Comparison of ENCODE assay signal across 23 cellular contexts in genomic region chr14:103533137-103533998, GRCh38. TPM values are rescaled to one million over a fixed set of nuclear protein-coding genes. Genes with fewer than 3 reads are reported as not detected.
DNase-seq lines count a peak whose midpoint lies in the region; ATAC-seq and TF ChIP-seq lines count a peak whose summit lies in the region.
"Had no signal": no experiment of that assay in that cellular context is flagged by ENCODE, and none has a peak within 500 bp of the region (broad histone marks: within the 10 kb centered on the region; RNA-seq: fewer than 3 reads in every experiment).

No MANE protein-coding gene starts in this region.

- H3K27me3 ChIP-seq in colonic mucosa (no peaks in the 10 kb centered on the region), muscle layer of colon (ENCODE audit: control insufficient read depth in 1 of 2, insufficient read depth in 2 of 2, low read length in 2 of 2) (no peaks in the 10 kb centered on the region), thoracic aorta (replicated peaks; ENCODE audit: insufficient read depth) (no peaks in the 10 kb centered on the region), A673 (replicated peaks; ENCODE audit: insufficient read depth, low read depth, low read length, poor library complexity) (no peaks in the 10 kb centered on the region)
- H3K27me3 ChIP-seq: BLaER1 had no signal

- CTCF ChIA-PET in A673 (lab: Charles Lee): no interaction called here

- intact Hi-C loops in colonic mucosa (cut with DNase I) (no loop called here), A673 (cut with micrococcal nuclease; ENCODE audit: unreplicated experiment) (no loop called here)

- POLR2A ChIA-PET in A673 (lab: Charles Lee; ENCODE audit: low non-redundant PET): no interaction called here

- peak overlapping the region in 1 of 2 donors; percentile 24 for H3K9ac ChIP-seq in colonic mucosa (ENCODE audit: low read depth in 2 of 2, low read length in 2 of 2)
- H3K9ac ChIP-seq in muscle layer of colon (ENCODE audit: low read length): peak overlapping the region; percentile 49
- H3K9ac ChIP-seq: BLaER1 had no signal

- H3K27ac ChIP-seq in colonic mucosa (peak overlapping the region; percentile 22), muscle layer of colon (ENCODE audit: low read depth, low read length) (peak overlapping the region; percentile 90), thoracic aorta (peak overlapping the region; percentile 65 to 73), A673 (ENCODE audit: low read depth, low read length, poor library complexity, severe bottlenecking) (no peak overlapping the region)
- H3K27ac ChIP-seq: BLaER1, PC-9 had no signal

- H3K36me3 ChIP-seq in colonic mucosa (no peaks in the 10 kb centered on the region), muscle layer of colon (ENCODE audit: insufficient read depth, low read length) (peaks cover 14% of the 10 kb centered on the region), thoracic aorta (peaks cover 3% of the 10 kb centered on the region), A673 (ENCODE audit: insufficient read depth, low read length, poor library complexity, severe bottlenecking) (peaks cover 5% of the 10 kb centered on the region)

- H3K9me3 ChIP-seq in colonic mucosa: no peaks in the 10 kb centered on the region
- H3K9me3 ChIP-seq in muscle layer of colon (ENCODE audit: low read length): no peaks in the 10 kb centered on the region
- H3K9me3 ChIP-seq in thoracic aorta: no peaks in the 10 kb centered on the region
- H3K9me3 ChIP-seq in A673 (ENCODE audit: low read depth, low read length, poor library complexity, severe bottlenecking): no peaks in the 10 kb centered on the region
- H3K9me3 ChIP-seq: BLaER1 had no signal

- TF ChIP-seq CTCF in colonic mucosa (IDR thresholded peaks at IDR 0.05) (no peak), thoracic aorta (IDR thresholded peaks at IDR 0.05) (no peak), A673 (conservative IDR thresholded peaks at IDR 0.05; ENCODE audit: low read depth, low read length) (no peak)

- H3K4me1 ChIP-seq in colonic mucosa (peaks cover 8% of the 10 kb centered on the region), muscle layer of colon (ENCODE audit: insufficient read depth, low read length) (peaks cover 77% of the 10 kb centered on the region), thoracic aorta (ENCODE audit: control insufficient read depth in 1 of 2, low read depth in 2 of 2) (peaks cover 21 to 52% of the 10 kb centered on the region in 2 donors), A673 (ENCODE audit: insufficient read depth, low read length, poor library complexity, severe bottlenecking) (peaks cover 10% of the 10 kb centered on the region)

- H3K4me3 ChIP-seq in colonic mucosa: no peak overlapping the region
- H3K4me3 ChIP-seq in muscle layer of colon (ENCODE audit: low read depth in 1 of 2, low read length in 2 of 2): peak overlapping the region; percentile 13 to 28
- peak overlapping the region; percentile 35 for H3K4me3 ChIP-seq in thoracic aorta
- no peak overlapping the region for H3K4me3 ChIP-seq in A673 (ENCODE audit: low read depth, low read length, poor library complexity, severe bottlenecking)
- H3K4me3 ChIP-seq: BLaER1, K562, PC-9 had no signal

- ATAC-seq in thoracic aorta (ENCODE audit: insufficient number of reproducible peaks, low FRiP score, low read depth): no peak
- ATAC-seq: K562 had no signal

- no TSS peak for BruUV-seq in A673 (replicated peaks; lab: Mats Ljungman, UMichigan)

- peak; percentile 5 to 15 for DNase-seq in Kasumi-1 (lab: John Stamatoyannopoulos, UW)
- DNase-seq in colonic mucosa: no peak
- DNase-seq in thoracic aorta (ENCODE audit: low spot score): no peak
- no peak for DNase-seq in kidney tubule cell (ENCODE audit: low spot score)
- DNase-seq in NCI-H82 treated with DMSO at 0.1 percent for 48 hours (lab: John Stamatoyannopoulos, UW; ENCODE audit: unreplicated experiment): no peak
- DNase-seq in A673 (ENCODE audit: low spot score): no peak
- DNase-seq: activated B cell treated with CpG ODN at 0.5 μM for 24 hours; activated naive CD4-positive, alpha-beta T cell treated with anti-CD3 and anti-CD28 coated beads, Interleukin-2, amount 50 U/mL, for 16 hours; amniotic stem cell; DMS79 treated with DMSO at 0.1 percent for 48 hours; GF-D8; glutamatergic neuron; HCEC 1CT; mammary epithelial cell; NCI-H1105 treated with DMSO at 0.1 percent for 48 hours; NCI-H2029 treated with DMSO at 0.1 percent for 48 hours; NCI-H526; PC-9; SIG-M5; stimulated activated naive CD4-positive, alpha-beta T cell had no signal

RNA-seq across cellular contexts. Expression of gene TRMT61A, which starts 4.4 kb away (rescaled TPM):
- total RNA-seq in colonic mucosa (10 to 100 TPM in 1 of 2 donors, 1 to 10 TPM in 1; 10.0 to 17.8 TPM), thoracic aorta (10 to 100 TPM; 18.6 to 18.8 TPM), A673 (2021) (19.3 and 23.6 TPM in 2 replicates)

RNA-seq across cellular contexts. Expression of gene CKB, which starts 10.7 kb away (rescaled TPM):
- total RNA-seq in colonic mucosa (1,000 to 10,000 TPM; 1,501 to 4,641 TPM), thoracic aorta (100 to 1,000 TPM; 109 to 159 TPM), A673 (2021) (118 and 183 TPM in 2 replicates)

RNA-seq across cellular contexts. Expression of gene BAG5, which starts 29.1 kb away (rescaled TPM):
- total RNA-seq in colonic mucosa (10 to 100 TPM; 26.8 to 29.7 TPM), thoracic aorta (10 to 100 TPM; 21.0 to 34.9 TPM), A673 (2021) (35.4 and 39.8 TPM in 2 replicates)

RNA-seq across cellular contexts. Expression of gene COA8, which starts 29.4 kb away (rescaled TPM):
- total RNA-seq in colonic mucosa (10 to 100 TPM; 37.1 to 41.5 TPM), thoracic aorta (10 to 100 TPM in 1 of 2 donors, 1 to 10 TPM in 1; 8.0 to 17.6 TPM), A673 (2021) (48.6 and 51.0 TPM in 2 replicates)

Comparison
In these comparisons a context has a peak if more than half of its experiments do, and no peak if none do; other contexts are left out.
1. DNase-seq: peak in Kasumi-1 (2 of 2); none in colonic mucosa (single experiment), thoracic aorta (single experiment), kidney tubule cell (single experiment), NCI-H82 treated with DMSO at 0.1 percent for 48 hours (single experiment) and A673 (single experiment).
2. H3K4me3 ChIP-seq: peak in muscle layer of colon (2 of 2) and thoracic aorta (single experiment); none in colonic mucosa (single experiment) and A673 (single experiment).